1 cellular context compared by ENCODE assay signal in the genomic region with DNA sequence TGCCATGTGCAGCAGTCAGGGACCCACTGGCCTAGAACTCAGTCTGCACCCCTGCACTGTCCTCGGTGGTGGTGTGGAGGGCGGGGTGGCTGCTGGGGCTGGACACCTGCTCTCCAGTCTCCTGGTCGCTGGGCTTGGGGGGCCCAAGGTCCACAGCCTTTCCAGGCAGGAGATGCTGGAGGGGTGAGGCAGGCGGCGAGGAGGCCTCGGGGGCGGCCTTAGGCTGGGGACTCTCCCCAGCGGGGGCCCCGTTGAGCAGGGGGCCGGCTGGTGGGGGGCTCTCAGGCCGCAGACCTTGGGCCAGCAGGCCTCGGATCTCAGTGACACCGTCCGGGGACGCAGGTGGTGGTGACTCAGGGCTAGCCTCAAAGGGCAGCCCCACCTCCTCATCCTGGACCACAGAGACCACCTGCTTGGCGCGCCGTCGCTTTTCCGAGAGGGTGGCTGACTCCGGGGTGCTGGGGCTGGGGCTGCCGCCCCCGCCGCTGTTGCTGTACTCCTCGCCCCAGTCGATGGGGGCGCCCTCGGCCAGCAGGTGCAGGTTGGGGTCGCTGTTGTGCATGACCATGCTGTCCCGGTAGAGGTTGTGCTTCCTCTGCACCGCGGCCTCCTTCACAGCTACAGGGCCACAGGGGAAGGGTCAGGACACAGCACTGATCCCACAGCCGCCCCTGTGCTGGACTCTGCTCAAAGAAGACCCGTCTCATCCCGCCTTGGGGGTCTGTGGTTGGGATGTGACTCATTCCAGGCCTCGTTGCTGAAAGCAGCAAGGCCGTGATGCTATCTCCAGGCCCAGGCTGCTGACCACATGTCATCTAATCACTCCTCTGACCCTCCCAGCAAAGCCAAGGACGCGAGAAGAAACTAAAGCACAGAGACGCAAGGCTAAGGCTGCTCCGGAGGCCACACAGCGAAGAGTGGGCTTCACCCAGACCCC.
TF ChIP-seq lines count a peak whose summit lies in the region.

No MANE protein-coding gene starts in this region.

TF ChIP-seq in K562, 482 proteins besides CTCF, POLR2A, EP300 and RAD21 (continued from another document and continues in another):
- TF ChIP-seq, protein P1, sequence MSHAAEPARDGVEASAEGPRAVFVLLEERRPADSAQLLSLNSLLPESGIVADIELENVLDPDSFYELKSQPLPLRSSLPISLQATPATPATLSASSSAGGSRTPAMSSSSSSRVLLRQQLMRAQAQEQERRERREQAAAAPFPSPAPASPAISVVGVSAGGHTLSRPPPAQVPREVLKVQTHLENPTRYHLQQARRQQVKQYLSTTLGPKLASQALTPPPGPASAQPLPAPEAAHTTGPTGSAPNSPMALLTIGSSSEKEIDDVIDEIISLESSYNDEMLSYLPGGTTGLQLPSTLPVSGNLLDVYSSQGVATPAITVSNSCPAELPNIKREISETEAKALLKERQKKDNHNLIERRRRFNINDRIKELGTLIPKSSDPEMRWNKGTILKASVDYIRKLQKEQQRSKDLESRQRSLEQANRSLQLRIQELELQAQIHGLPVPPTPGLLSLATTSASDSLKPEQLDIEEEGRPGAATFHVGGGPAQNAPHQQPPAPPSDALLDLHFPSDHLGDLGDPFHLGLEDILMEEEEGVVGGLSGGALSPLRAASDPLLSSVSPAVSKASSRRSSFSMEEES (CRISPR knock-in tag; IDR thresholded peaks at IDR 0.05), result no peak
- no peak for TF ChIP-seq RBM15 (IDR thresholded peaks at IDR 0.05; ENCODE audit: insufficient read depth, low read length)
- TF ChIP-seq BCOR (IDR thresholded peaks at IDR 0.05), result peak; percentile 76; the same call in 1 of the 2 replicates
- TF ChIP-seq CUX1 (CRISPR knock-in tag; IDR thresholded peaks at IDR 0.05), result no peak
- no peak for TF ChIP-seq GTF2E2 (tag; IDR thresholded peaks at IDR 0.05)
- TF ChIP-seq MECOM (CRISPR knock-in tag; IDR thresholded peaks at IDR 0.05), result no peak
- TF ChIP-seq, protein P2, sequence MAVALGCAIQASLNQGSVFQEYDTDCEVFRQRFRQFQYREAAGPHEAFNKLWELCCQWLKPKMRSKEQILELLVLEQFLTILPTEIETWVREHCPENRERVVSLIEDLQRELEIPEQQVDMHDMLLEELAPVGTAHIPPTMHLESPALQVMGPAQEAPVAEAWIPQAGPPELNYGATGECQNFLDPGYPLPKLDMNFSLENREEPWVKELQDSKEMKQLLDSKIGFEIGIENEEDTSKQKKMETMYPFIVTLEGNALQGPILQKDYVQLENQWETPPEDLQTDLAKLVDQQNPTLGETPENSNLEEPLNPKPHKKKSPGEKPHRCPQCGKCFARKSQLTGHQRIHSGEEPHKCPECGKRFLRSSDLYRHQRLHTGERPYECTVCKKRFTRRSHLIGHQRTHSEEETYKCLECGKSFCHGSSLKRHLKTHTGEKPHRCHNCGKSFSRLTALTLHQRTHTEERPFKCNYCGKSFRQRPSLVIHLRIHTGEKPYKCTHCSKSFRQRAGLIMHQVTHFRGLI (CRISPR knock-in tag; IDR thresholded peaks at IDR 0.05), result 0 out of 2 replicates have a peak, but pooled peaks have one; percentile 36
- no peak for TF ChIP-seq RNF219 (CRISPR knock-in tag; IDR thresholded peaks at IDR 0.05)
- TF ChIP-seq TCF7 (IDR thresholded peaks at IDR 0.05; ENCODE audit: borderline replicate concordance), result no peak
- TF ChIP-seq CHCHD3 (CRISPR knock-in tag; IDR thresholded peaks at IDR 0.05), result no peak
- TF ChIP-seq KAT8 (IDR thresholded peaks at IDR 0.05; ENCODE audit: low read depth), result no peak
- TF ChIP-seq ZNF76 (CRISPR knock-in tag; IDR thresholded peaks at IDR 0.05; ENCODE audit: borderline replicate concordance), result peak; percentile 77; the same call in 1 of the 2 replicates
- TF ChIP-seq HMGXB4 (CRISPR knock-in tag; IDR thresholded peaks at IDR 0.05), result no peak
- no peak for TF ChIP-seq NFRKB (IDR thresholded peaks at IDR 0.05; ENCODE audit: low read depth)
- TF ChIP-seq GTF2F1 (IDR thresholded peaks at IDR 0.05; ENCODE audit: low read depth, low read length), result no peak
- TF ChIP-seq ZC3H4 (CRISPR knock-in tag; IDR thresholded peaks at IDR 0.05; ENCODE audit: borderline replicate concordance), result no peak
- no peak for TF ChIP-seq ZNF3 (CRISPR knock-in tag; IDR thresholded peaks at IDR 0.05)
- no peak for TF ChIP-seq OTX1 (CRISPR knock-in tag; IDR thresholded peaks at IDR 0.05)
- TF ChIP-seq, protein P3, sequence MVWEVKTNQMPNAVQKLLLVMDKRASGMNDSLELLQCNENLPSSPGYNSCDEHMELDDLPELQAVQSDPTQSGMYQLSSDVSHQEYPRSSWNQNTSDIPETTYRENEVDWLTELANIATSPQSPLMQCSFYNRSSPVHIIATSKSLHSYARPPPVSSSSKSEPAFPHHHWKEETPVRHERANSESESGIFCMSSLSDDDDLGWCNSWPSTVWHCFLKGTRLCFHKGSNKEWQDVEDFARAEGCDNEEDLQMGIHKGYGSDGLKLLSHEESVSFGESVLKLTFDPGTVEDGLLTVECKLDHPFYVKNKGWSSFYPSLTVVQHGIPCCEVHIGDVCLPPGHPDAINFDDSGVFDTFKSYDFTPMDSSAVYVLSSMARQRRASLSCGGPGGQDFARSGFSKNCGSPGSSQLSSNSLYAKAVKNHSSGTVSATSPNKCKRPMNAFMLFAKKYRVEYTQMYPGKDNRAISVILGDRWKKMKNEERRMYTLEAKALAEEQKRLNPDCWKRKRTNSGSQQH (CRISPR knock-in tag; IDR thresholded peaks at IDR 0.05), result no peak
- TF ChIP-seq, protein P4, sequence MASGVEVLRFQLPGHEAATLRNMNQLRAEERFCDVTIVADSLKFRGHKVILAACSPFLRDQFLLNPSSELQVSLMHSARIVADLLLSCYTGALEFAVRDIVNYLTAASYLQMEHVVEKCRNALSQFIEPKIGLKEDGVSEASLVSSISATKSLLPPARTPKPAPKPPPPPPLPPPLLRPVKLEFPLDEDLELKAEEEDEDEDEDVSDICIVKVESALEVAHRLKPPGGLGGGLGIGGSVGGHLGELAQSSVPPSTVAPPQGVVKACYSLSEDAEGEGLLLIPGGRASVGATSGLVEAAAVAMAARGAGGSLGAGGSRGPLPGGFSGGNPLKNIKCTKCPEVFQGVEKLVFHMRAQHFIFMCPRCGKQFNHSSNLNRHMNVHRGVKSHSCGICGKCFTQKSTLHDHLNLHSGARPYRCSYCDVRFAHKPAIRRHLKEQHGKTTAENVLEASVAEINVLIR (CRISPR knock-in tag; IDR thresholded peaks at IDR 0.05), result no peak
- TF ChIP-seq KLF16 (IDR thresholded peaks at IDR 0.05), result no peak
- TF ChIP-seq, protein P5, sequence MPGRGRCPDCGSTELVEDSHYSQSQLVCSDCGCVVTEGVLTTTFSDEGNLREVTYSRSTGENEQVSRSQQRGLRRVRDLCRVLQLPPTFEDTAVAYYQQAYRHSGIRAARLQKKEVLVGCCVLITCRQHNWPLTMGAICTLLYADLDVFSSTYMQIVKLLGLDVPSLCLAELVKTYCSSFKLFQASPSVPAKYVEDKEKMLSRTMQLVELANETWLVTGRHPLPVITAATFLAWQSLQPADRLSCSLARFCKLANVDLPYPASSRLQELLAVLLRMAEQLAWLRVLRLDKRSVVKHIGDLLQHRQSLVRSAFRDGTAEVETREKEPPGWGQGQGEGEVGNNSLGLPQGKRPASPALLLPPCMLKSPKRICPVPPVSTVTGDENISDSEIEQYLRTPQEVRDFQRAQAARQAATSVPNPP (IDR thresholded peaks at IDR 0.05; ENCODE audit: borderline replicate concordance, insufficient read depth, insufficient read length), result no peak
- TF ChIP-seq RFX7 (CRISPR knock-in tag; IDR thresholded peaks at IDR 0.05), result no peak
- no peak for TF ChIP-seq DDX20 (tag; IDR thresholded peaks at IDR 0.05; ENCODE audit: low read depth)
- TF ChIP-seq TARDBP (IDR thresholded peaks at IDR 0.05), result no peak
- TF ChIP-seq ZNF124 (CRISPR knock-in tag; IDR thresholded peaks at IDR 0.05), result no peak
- TF ChIP-seq ZNF280A (IDR thresholded peaks at IDR 0.05; ENCODE audit: low read depth, partially characterized antibody), result no peak
- TF ChIP-seq AFF4 (CRISPR knock-in tag; IDR thresholded peaks at IDR 0.05), result no peak
- TF ChIP-seq SREBF1 (IDR thresholded peaks at IDR 0.05; ENCODE audit: borderline replicate concordance, low read depth, low read length), result no peak
